Comparison of ENCODE assay signal across 8 cellular contexts in genomic region chr6:118618676-118619377, GRCh38. TPM values are rescaled to one million over a fixed set of nuclear protein-coding genes. Genes with fewer than 3 reads are reported as not detected.
DNase-seq lines count a peak whose midpoint lies in the region; ATAC-seq and TF ChIP-seq lines count a peak whose summit lies in the region.

No MANE protein-coding gene starts in this region.

- intact Hi-C loops in left cardiac atrium (cut with DNase I) (loop anchor here in 1 of 2 donors (2.0 to 5.0 kb wide), 2 partner anchors 37 to 334 kb away; no protein-coding TSS in a partner anchor), sigmoid colon (cut with DNase I) (loop anchor here (5.0 to 10.0 kb wide), 2 partner anchors 337 to 644 kb away; no protein-coding TSS in a partner anchor)

- no peak overlapping the region for H3K27ac ChIP-seq in sigmoid colon

- no peaks in the 10 kb centered on the region for H3K36me3 ChIP-seq in sigmoid colon

- peaks cover 0 to 20% (median 3%) of the 10 kb centered on the region in 4 donors for H3K4me1 ChIP-seq in sigmoid colon

- DNase-seq in D341Med (ENCODE audit: low spot score) (peak; percentile 74), SW480 (ENCODE audit: low spot score) (peak; percentile 5), left cardiac atrium (peak; percentile 52), sigmoid colon (peak; percentile 69), cortex of kidney (lab: John Stamatoyannopoulos, UW) (no peak)
- DNase-seq in activated naive CD8-positive, alpha-beta T cell treated with anti-CD3 and anti-CD28 coated beads, Interleukin-2, amount 50 U/mL, for 16 hours (ENCODE audit: low read depth, low spot score): peak; percentile 52

- no peak for TF ChIP-seq POLR2A in sigmoid colon (IDR thresholded peaks at IDR 0.05)

- ATAC-seq in GM19463 (IDR thresholded peaks at IDR 0.05; ENCODE audit: unreplicated experiment): peak; percentile 93
- ATAC-seq in HG03575 (IDR thresholded peaks at IDR 0.05; ENCODE audit: extremely low read depth, insufficient number of reproducible peaks, low FRiP score, unreplicated experiment): peak; percentile 57
- ATAC-seq in left cardiac atrium: peak; percentile 63 to 75

- H3K4me3 ChIP-seq in sigmoid colon: no peak overlapping the region

- H3K27me3 ChIP-seq in sigmoid colon: no peaks in the 10 kb centered on the region

- TF ChIP-seq CTCF in sigmoid colon (IDR thresholded peaks at IDR 0.05): peak; percentile 76 to 87 (median 85)

- no peaks in the 10 kb centered on the region for H3K9me3 ChIP-seq in sigmoid colon

- TF ChIP-seq EP300 in sigmoid colon (IDR thresholded peaks at IDR 0.05): no peak

- 15 to 41% methylated on average over 15 of the region's 15 CpGs for WGBS in sigmoid colon, 2 donors

RNA-seq across cellular contexts. Expression of gene CEP85L, which starts 32.6 kb away (rescaled TPM):
- total RNA-seq in left cardiac atrium: 1 to 10 TPM; 8.5 TPM
- 10 to 100 TPM; 12.8 to 17.4 (median 15.6) TPM for total RNA-seq in sigmoid colon
- polyA plus RNA-seq in sigmoid colon: 1 to 10 TPM in 1 of 3 donors, under 1 TPM in 2; 0.23 to 2.9 (median 0.60) TPM
